ENCODE assay signal across 1 cellular context in the genomic region with DNA sequence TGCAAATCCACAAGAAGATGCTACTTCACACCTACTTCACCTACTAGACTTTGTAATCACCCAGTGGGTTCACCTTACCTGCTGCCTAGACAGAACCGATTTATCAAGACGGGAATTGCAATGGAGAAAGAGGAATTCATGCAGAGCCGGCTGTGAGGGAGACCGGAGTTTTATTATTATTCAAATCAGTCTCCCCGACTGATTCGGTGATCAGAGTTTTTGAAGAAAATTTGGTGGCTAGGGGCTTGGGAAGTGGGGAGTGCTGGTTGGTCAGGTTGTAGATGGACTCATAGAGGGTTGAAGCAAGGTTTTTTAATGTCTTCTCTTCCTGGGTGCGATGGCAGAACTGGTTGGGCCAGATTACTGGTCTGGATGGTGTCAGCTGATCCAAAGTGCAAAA.
TF ChIP-seq lines count a peak whose summit lies in the region.

No MANE protein-coding gene starts in this region.

TF ChIP-seq in GM23338, 12 proteins besides CTCF, POLR2A, EP300 and RAD21 (continued from another document):
- TF ChIP-seq ZNF462 (CRISPR knock-in tag; IDR thresholded peaks at IDR 0.05), result no peak
TF ChIP-seq in GM23338: peak in this region for 0.
